In genomic region chr12:124790650-124791400, GRCh38 we compare ENCODE assay signal across 18 cellular contexts.
A peak's percentile ranks its signal among the peaks of the same experiment; 100 is the strongest.
DNase-seq lines count a peak whose midpoint lies in the region; ATAC-seq and TF ChIP-seq lines count a peak whose summit lies in the region.
"Had no signal": no experiment of that assay in that cellular context is flagged by ENCODE, and none has a peak within 500 bp of the region (broad histone marks: within the 10 kb centered on the region; RNA-seq: fewer than 3 reads in every experiment).

No MANE protein-coding gene starts in this region.

- H3K4me1 ChIP-seq in osteoblast (ENCODE audit: insufficient read depth, low read length) (no peaks in the 10 kb centered on the region), Karpas-422 (ENCODE audit: low read length) (peaks cover 7% of the 10 kb centered on the region)

- H3K4me2 ChIP-seq in osteoblast (ENCODE audit: insufficient read depth, low read length) (no peak overlapping the region), Karpas-422 (ENCODE audit: low read depth, low read length, poor library complexity, severe bottlenecking) (no peak overlapping the region)

- H3K4me3 ChIP-seq in osteoblast (ENCODE audit: insufficient read depth, low read length) (no peak overlapping the region), Karpas-422 (ENCODE audit: low read length) (no peak overlapping the region)

- H3K9me2 ChIP-seq in Karpas-422 (replicated peaks; ENCODE audit: insufficient read depth, low read length): no peaks in the 10 kb centered on the region

- H4K20me1 ChIP-seq in osteoblast (ENCODE audit: insufficient read depth, low read length) (no peaks in the 10 kb centered on the region), Karpas-422 (ENCODE audit: insufficient read depth, low read depth, low read length) (no peaks in the 10 kb centered on the region)

- H3K79me2 ChIP-seq in osteoblast (ENCODE audit: insufficient read depth, low read length) (no peaks in the 10 kb centered on the region), Karpas-422 (ENCODE audit: low read length) (no peaks in the 10 kb centered on the region)

- DNase-seq in left ventricle myocardium superior (no peak), left cardiac atrium (no peak), NCI-H1694 treated with DMSO at 0.1 percent for 48 hours (lab: John Stamatoyannopoulos, UW) (peak; percentile 63), NCI-H82 (lab: John Stamatoyannopoulos, UW) (peak; percentile 90), osteoblast (ENCODE audit: insufficient read length, low spot score, missing footprints) (peak; percentile 34), Karpas-422 (no peak), GM13977 (ENCODE audit: low spot score) (no peak)
- DNase-seq in central memory CD4-positive, alpha-beta T cell: no peak
- DNase-seq: AML-193; CD4-positive, CD25-positive, alpha-beta regulatory T cell; GF-D8; GOT3; KG1; NCI-H1105; NK-92 treated with Interleukin-12 subunit alpha and Interleukin-12 subunit beta, amount 100 ng/mL, for 24 hours; OCI-M1; RPMI8226 had no signal

- H3K9me3 ChIP-seq in osteoblast (ENCODE audit: low read depth, low read length) (no peaks in the 10 kb centered on the region), Karpas-422 (ENCODE audit: low read length) (no peaks in the 10 kb centered on the region)

- H3K36me3 ChIP-seq in osteoblast (ENCODE audit: insufficient read depth, low read length) (peaks cover 6% of the 10 kb centered on the region), Karpas-422 (ENCODE audit: insufficient read depth, low read length) (peaks cover 41% of the 10 kb centered on the region)

- ATAC-seq in left ventricle myocardium superior (peak; percentile 49), left cardiac atrium (no peak)

- in situ Hi-C loops in GM13977 (cut with MboI; ENCODE audit: low pct_unique_long_range_greater_than_20kb, low sequenced_read_pairs, unreplicated experiment): no loop called here

- H2AFZ ChIP-seq in osteoblast (ENCODE audit: low read length): no peak overlapping the region
- no peak overlapping the region for H2AFZ ChIP-seq in Karpas-422 (ENCODE audit: low read length)

- no peak for TF ChIP-seq CTCF in osteoblast (IDR thresholded peaks at IDR 0.05; ENCODE audit: extremely low read depth, low read depth, low read length)
- no peak for TF ChIP-seq CTCF in GM13977 (IDR thresholded peaks at IDR 0.05; ENCODE audit: extremely low read depth, insufficient read depth, missing control alignments)

- intact Hi-C loops in left ventricle myocardium superior (cut with micrococcal nuclease) (no loop called here), left cardiac atrium (cut with DNase I) (no loop called here)

- H3K27ac ChIP-seq in osteoblast (ENCODE audit: low read depth, low read length): no peak overlapping the region
- no peak overlapping the region for H3K27ac ChIP-seq in Karpas-422 (ENCODE audit: low read length)
- H3K27ac ChIP-seq: HL-60 had no signal

- H3K27me3 ChIP-seq in osteoblast (ENCODE audit: insufficient read depth, low read length) (no peaks in the 10 kb centered on the region), Karpas-422 (ENCODE audit: low read length) (no peaks in the 10 kb centered on the region)

- no peak overlapping the region for H3K9ac ChIP-seq in Karpas-422 (ENCODE audit: low read length)

Comparison
In these comparisons a context has a peak if more than half of its experiments do, and no peak if none do; other contexts are left out.
1. DNase-seq: peak in NCI-H1694 treated with DMSO at 0.1 percent for 48 hours (single experiment), NCI-H82 (single experiment) and osteoblast (single experiment); none in left ventricle myocardium superior (single experiment), left cardiac atrium (single experiment), central memory CD4-positive, alpha-beta T cell (single experiment), Karpas-422 (single experiment) and GM13977 (single experiment).